ENCODE assay signal across 11 cellular contexts in genomic region chr21:26801524-26801923, GRCh38. TPM values are rescaled to one million over a fixed set of nuclear protein-coding genes. Genes with fewer than 3 reads are reported as not detected.
A peak's percentile ranks its signal among the peaks of the same experiment; 100 is the strongest.
DNase-seq lines count a peak whose midpoint lies in the region; ATAC-seq and TF ChIP-seq lines count a peak whose summit lies in the region.
"Had no signal": no experiment of that assay in that cellular context is flagged by ENCODE, and none has a peak within 500 bp of the region (broad histone marks: within the 10 kb centered on the region; RNA-seq: fewer than 3 reads in every experiment).

No MANE protein-coding gene starts in this region.

- H3K4me3 Mint-ChIP-seq in stimulated activated effector memory CD8-positive, alpha-beta T cell treated with anti-CD3 and anti-CD28 coated beads, Interleukin-12 subunit alpha, Interleukin-12 subunit beta, amount 100 ng/mL, for 72 hours = no peak overlapping the region
- no peak overlapping the region for H3K4me3 Mint-ChIP-seq in progenitor cell of endocrine pancreas (ENCODE audit: low read depth)
- H3K4me3 Mint-ChIP-seq: stimulated activated naive CD8-positive, alpha-beta T cell treated with anti-CD3 and anti-CD28 coated beads, Interleukin-15, amount 100 ng/mL, for 72 hours had no signal

- 46 to 71% (median 64%) methylated on average over 1 of the region's 1 CpG for WGBS in adrenal gland, 4 donors
- WGBS in sigmoid colon, 2 donors = 67 to 82% methylated on average over 1 of the region's 1 CpG

- H3K4me1 Mint-ChIP-seq in stimulated activated effector memory CD8-positive, alpha-beta T cell treated with anti-CD3 and anti-CD28 coated beads, Interleukin-12 subunit alpha, Interleukin-12 subunit beta, amount 100 ng/mL, for 72 hours = no peaks in the 10 kb centered on the region
- peaks cover 10% of the 10 kb centered on the region for H3K4me1 Mint-ChIP-seq in progenitor cell of endocrine pancreas (ENCODE audit: low read depth)
- H3K4me1 Mint-ChIP-seq: stimulated activated naive CD8-positive, alpha-beta T cell treated with anti-CD3 and anti-CD28 coated beads, Interleukin-15, amount 100 ng/mL, for 72 hours had no signal

- H3K27ac ChIP-seq in adrenal gland = peak overlapping the region in 3 of 5 donors; percentile 33 to 80 (median 73)
- H3K27ac ChIP-seq in sigmoid colon = peak overlapping the region; percentile 63 to 76 (median 66)

- no peak for TF ChIP-seq POLR2A in adrenal gland (IDR thresholded peaks at IDR 0.05)
- TF ChIP-seq POLR2A in sigmoid colon (IDR thresholded peaks at IDR 0.05) = no peak

- TF ChIP-seq CTCF in adrenal gland (IDR thresholded peaks at IDR 0.05) = no peak
- no peak for TF ChIP-seq CTCF in sigmoid colon (IDR thresholded peaks at IDR 0.05)
- no peak for TF ChIP-seq CTCF in progenitor cell of endocrine pancreas (IDR thresholded peaks at IDR 0.05; ENCODE audit: unreplicated experiment)

- H3K9me3 Mint-ChIP-seq in stimulated activated effector memory CD8-positive, alpha-beta T cell treated with anti-CD3 and anti-CD28 coated beads, Interleukin-12 subunit alpha, Interleukin-12 subunit beta, amount 100 ng/mL, for 72 hours = peaks cover 3% of the 10 kb centered on the region
- H3K9me3 Mint-ChIP-seq in progenitor cell of endocrine pancreas (ENCODE audit: low read depth) = peaks cover 12% of the 10 kb centered on the region
- H3K9me3 Mint-ChIP-seq: stimulated activated naive CD8-positive, alpha-beta T cell treated with anti-CD3 and anti-CD28 coated beads, Interleukin-15, amount 100 ng/mL, for 72 hours had no signal

- peak; percentile 95 for DNase-seq in EH (ENCODE audit: low read depth)
- DNase-seq in adrenal gland = no peak
- DNase-seq in left cardiac atrium = no peak
- DNase-seq in sigmoid colon = no peak
- no peak for DNase-seq in stimulated activated effector memory CD8-positive, alpha-beta T cell treated with anti-CD3 and anti-CD28 coated beads, Interleukin-12 subunit alpha, Interleukin-12 subunit beta, amount 100 ng/mL, for 72 hours (ENCODE audit: low spot score in 2 of 2)
- DNase-seq in GOT3 (lab: John Stamatoyannopoulos, UW) = no peak
- DNase-seq in progenitor cell of endocrine pancreas (ENCODE audit: low spot score, unreplicated experiment) = no peak
- DNase-seq: activated T-cell treated with anti-CD3 and anti-CD28 coated beads, Interleukin-2, amount 50 U/mL, for 1 hour; NCI-H526 treated with DMSO at 0.1 percent for 48 hours; stimulated activated naive CD8-positive, alpha-beta T cell treated with anti-CD3 and anti-CD28 coated beads, Interleukin-15, amount 100 ng/mL, for 72 hours had no signal

- H3K4me1 ChIP-seq in adrenal gland (replicated peaks in 1 of 2) = peaks cover 0 to 12% of the 10 kb centered on the region in 2 donors
- peaks cover 0 to 27% (median 10%) of the 10 kb centered on the region in 4 donors for H3K4me1 ChIP-seq in sigmoid colon

- H3K36me3 Mint-ChIP-seq in stimulated activated effector memory CD8-positive, alpha-beta T cell treated with anti-CD3 and anti-CD28 coated beads, Interleukin-12 subunit alpha, Interleukin-12 subunit beta, amount 100 ng/mL, for 72 hours = no peaks in the 10 kb centered on the region
- no peaks in the 10 kb centered on the region for H3K36me3 Mint-ChIP-seq in progenitor cell of endocrine pancreas (ENCODE audit: insufficient read depth)

- TF ChIP-seq EP300 in sigmoid colon (IDR thresholded peaks at IDR 0.05) = peak in 2 of 4 donors; percentile 13 to 17

- H3K4me3 ChIP-seq in adrenal gland (no peak overlapping the region), sigmoid colon (no peak overlapping the region)

- H3K9me3 ChIP-seq in adrenal gland (replicated peaks in 1 of 3) (no peaks in the 10 kb centered on the region), sigmoid colon (no peaks in the 10 kb centered on the region)

- intact Hi-C loops in adrenal gland (cut with DNase I) (no loop called here), left cardiac atrium (cut with DNase I) (no loop called here), sigmoid colon (cut with DNase I) (loop anchor here (5.0 kb wide), 1 partner anchor 41 kb away; no protein-coding TSS in a partner anchor)

- no peaks in the 10 kb centered on the region for H3K36me3 ChIP-seq in adrenal gland (replicated peaks in 1 of 2)
- no peaks in the 10 kb centered on the region for H3K36me3 ChIP-seq in sigmoid colon

- no peak overlapping the region for H3K27ac Mint-ChIP-seq in stimulated activated effector memory CD8-positive, alpha-beta T cell treated with anti-CD3 and anti-CD28 coated beads, Interleukin-12 subunit alpha, Interleukin-12 subunit beta, amount 100 ng/mL, for 72 hours
- H3K27ac Mint-ChIP-seq in progenitor cell of endocrine pancreas = no peak overlapping the region
- H3K27ac Mint-ChIP-seq: stimulated activated naive CD8-positive, alpha-beta T cell treated with anti-CD3 and anti-CD28 coated beads, Interleukin-15, amount 100 ng/mL, for 72 hours had no signal

- no peaks in the 10 kb centered on the region for H3K27me3 Mint-ChIP-seq in progenitor cell of endocrine pancreas

- peak; percentile 30 to 63 for ATAC-seq in left cardiac atrium
- ATAC-seq in HG02870 (IDR thresholded peaks at IDR 0.05; ENCODE audit: unreplicated experiment) = no peak
- ATAC-seq in stimulated activated effector memory CD8-positive, alpha-beta T cell treated with anti-CD3 and anti-CD28 coated beads, Interleukin-12 subunit alpha, Interleukin-12 subunit beta, amount 100 ng/mL, for 72 hours = no peak
- ATAC-seq: stimulated activated naive CD8-positive, alpha-beta T cell treated with anti-CD3 and anti-CD28 coated beads, Interleukin-15, amount 100 ng/mL, for 72 hours had no signal

- no peaks in the 10 kb centered on the region for H3K27me3 ChIP-seq in adrenal gland
- no peaks in the 10 kb centered on the region for H3K27me3 ChIP-seq in sigmoid colon

RNA-seq across cellular contexts. Expression of gene ADAMTS1, which starts 43.7 kb away (rescaled TPM):
- total RNA-seq in adrenal gland = 100 to 1,000 TPM in 1 of 8 donors, 10 to 100 TPM in 7; 29.4 to 111 (median 45.8) TPM
- polyA plus RNA-seq in adrenal gland = 10 to 100 TPM; 29.6 to 71.8 (median 37.5) TPM
- 100 to 1,000 TPM; 139 to 143 TPM for total RNA-seq in left cardiac atrium
- 100 to 1,000 TPM in 3 of 4 donors, 10 to 100 TPM in 1; 68.1 to 116 (median 105) TPM for total RNA-seq in sigmoid colon
- polyA plus RNA-seq in sigmoid colon = 10 to 100 TPM in 2 of 3 donors, 1 to 10 TPM in 1; 4.6 to 29.6 (median 13.2) TPM
- 11.6 and 12.7 TPM in 2 replicates for total RNA-seq in progenitor cell of endocrine pancreas

Comparison
In these comparisons a context has a peak if more than half of its experiments do, and no peak if none do; other contexts are left out.
1. ATAC-seq: peak in left cardiac atrium (2 of 2); none in HG02870 (single experiment) and stimulated activated effector memory CD8-positive, alpha-beta T cell treated with anti-CD3 and anti-CD28 coated beads, Interleukin-12 subunit alpha, Interleukin-12 subunit beta, amount 100 ng/mL, for 72 hours (single experiment).